8 cellular contexts compared by ENCODE assay signal in the genomic region with DNA sequence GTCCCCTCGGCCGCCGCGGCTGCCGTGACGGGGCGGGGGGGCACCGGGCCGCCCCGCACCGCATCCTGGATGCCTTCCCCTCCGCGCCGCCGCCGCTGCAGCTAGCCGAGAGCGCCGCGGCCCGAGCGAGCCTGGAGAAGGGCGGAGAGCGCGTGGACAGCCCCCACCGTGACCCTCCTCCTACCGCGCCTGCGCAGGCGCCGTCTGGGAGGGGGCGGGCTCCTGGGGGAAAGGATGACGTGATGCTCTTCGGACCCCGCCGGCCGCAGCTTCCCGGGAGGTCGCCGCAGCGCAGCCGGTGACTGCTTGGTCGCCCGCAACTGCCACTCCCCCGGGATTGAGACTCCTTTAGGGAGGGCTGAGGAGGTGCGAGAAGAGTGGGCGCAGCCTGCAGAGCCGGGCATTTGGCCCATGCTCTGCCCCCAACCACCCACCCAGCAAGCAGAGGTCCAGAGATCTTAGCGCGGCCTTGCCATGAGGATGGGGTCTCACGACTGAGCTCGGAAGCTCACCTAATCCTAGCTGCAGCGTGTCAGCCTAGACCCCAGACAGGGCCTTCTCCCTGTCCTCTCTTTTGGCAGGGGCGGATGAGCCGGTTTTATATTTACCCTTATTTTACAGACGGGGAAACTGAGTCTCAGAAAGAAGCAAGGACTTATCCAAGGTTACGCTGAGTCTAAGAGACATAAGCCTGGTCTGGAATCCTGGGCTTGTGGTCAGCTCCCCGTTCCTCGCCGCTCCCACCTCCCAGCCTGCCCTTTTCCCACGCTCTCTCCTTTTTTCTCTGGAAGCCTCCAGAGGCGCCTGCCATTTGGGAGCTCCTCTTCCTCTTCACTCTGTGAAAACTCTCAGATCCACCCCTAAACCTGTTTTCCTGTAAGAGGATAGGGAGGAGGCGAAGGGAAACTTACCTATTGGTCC. TPM values are rescaled to one million over a fixed set of nuclear protein-coding genes. Genes with fewer than 3 reads are reported as not detected.
DNase-seq lines count a peak whose midpoint lies in the region; ATAC-seq and TF ChIP-seq lines count a peak whose summit lies in the region.

TSS of gene DENND5A (minus strand) at position 140 of the 921 bp plus-strand sequence. CDS start 281 bp downstream, outside the sequence.

- H3K27me3 ChIP-seq in MM.1S (replicated peaks; ENCODE audit: insufficient read depth, low read length): peaks cover 34% of the 10 kb centered on the region
- H3K27me3 ChIP-seq in transverse colon: no peaks in the 10 kb centered on the region

- H3K9me3 ChIP-seq in MM.1S (replicated peaks; ENCODE audit: insufficient read depth, low read length): no peaks in the 10 kb centered on the region
- H3K9me3 ChIP-seq in transverse colon: no peaks in the 10 kb centered on the region

- H3K27ac ChIP-seq in MM.1S (ENCODE audit: low read length) (no peak within 1 kb of the TSS), transverse colon (peak within 1 kb of the TSS; percentile 86 to 97 (median 94))

- peaks cover 35% of the 10 kb centered on the region for H3K4me1 Mint-ChIP-seq in activated naive CD8-positive, alpha-beta T cell treated with anti-CD3 and anti-CD28 coated beads for 36 hours
- peaks cover 18% of the 10 kb centered on the region for H3K4me1 Mint-ChIP-seq in glutamatergic neuron (ENCODE audit: low read depth, unreplicated experiment)

- no peaks in the 10 kb centered on the region for H4K20me1 ChIP-seq in MM.1S (ENCODE audit: insufficient read depth, low read length)

- peak within 1 kb of the TSS; percentile 83 for H3K4me2 ChIP-seq in MM.1S (ENCODE audit: low read depth, low read length)

- H3K36me3 ChIP-seq in MM.1S (replicated peaks; ENCODE audit: insufficient read depth, low read length) (no peaks in the 10 kb centered on the region), transverse colon (no peaks in the 10 kb centered on the region)

- peaks cover 4% of the 10 kb centered on the region for H3K27me3 Mint-ChIP-seq in activated naive CD8-positive, alpha-beta T cell treated with anti-CD3 and anti-CD28 coated beads for 36 hours
- peaks cover 13% of the 10 kb centered on the region for H3K27me3 Mint-ChIP-seq in glutamatergic neuron (ENCODE audit: unreplicated experiment)

- ATAC-seq in GM21423 (IDR thresholded peaks at IDR 0.05; ENCODE audit: unreplicated experiment) (peak; percentile 49), SK-N-SH treated with all-trans-retinoic acid at 6 μM for 48 hours (peak; percentile 83), omental fat pad (ENCODE audit: low FRiP score) (peak; percentile 95)

- intact Hi-C loops in transverse colon (cut with DNase I; ENCODE audit: low total_unique reads): no loop called here

- no peak within 1 kb of the TSS for H2AFZ ChIP-seq in MM.1S (ENCODE audit: low read length)

- H3K4me1 ChIP-seq in MM.1S (ENCODE audit: low read length): peaks cover 13% of the 10 kb centered on the region
- peaks cover 3 to 21% (median 11%) of the 10 kb centered on the region in 4 donors for H3K4me1 ChIP-seq in transverse colon

- H3K4me3 Mint-ChIP-seq in activated naive CD8-positive, alpha-beta T cell treated with anti-CD3 and anti-CD28 coated beads for 36 hours: peak within 1 kb of the TSS; percentile 97
- peak within 1 kb of the TSS; percentile 94 for H3K4me3 Mint-ChIP-seq in glutamatergic neuron (ENCODE audit: unreplicated experiment)

- TF ChIP-seq EP300 in transverse colon (IDR thresholded peaks at IDR 0.05; ENCODE audit: low read depth): no peak

- peak within 1 kb of the TSS; percentile 100 for H3K27ac Mint-ChIP-seq in activated naive CD8-positive, alpha-beta T cell treated with anti-CD3 and anti-CD28 coated beads for 36 hours
- H3K27ac Mint-ChIP-seq in glutamatergic neuron (ENCODE audit: unreplicated experiment): peak within 1 kb of the TSS; percentile 91

- no peak within 1 kb of the TSS for H3K9ac ChIP-seq in MM.1S (ENCODE audit: low read length)

- H3K9me3 Mint-ChIP-seq in activated naive CD8-positive, alpha-beta T cell treated with anti-CD3 and anti-CD28 coated beads for 36 hours: no peaks in the 10 kb centered on the region
- peaks cover 12% of the 10 kb centered on the region for H3K9me3 Mint-ChIP-seq in glutamatergic neuron (ENCODE audit: unreplicated experiment)

- TF ChIP-seq POLR2A in transverse colon (IDR thresholded peaks at IDR 0.05): peak; percentile 26

- peak; percentile 89 for DNase-seq in CD1c-positive myeloid dendritic cell (ENCODE audit: extremely low spot score)
- DNase-seq in MM.1S: no peak
- DNase-seq in activated naive CD8-positive, alpha-beta T cell treated with anti-CD3 and anti-CD28 coated beads for 36 hours: peak; percentile 60
- DNase-seq in glutamatergic neuron: peak; percentile 93
- DNase-seq in omental fat pad (ENCODE audit: low spot score): peak; percentile 40
- peak; percentile 77 for DNase-seq in transverse colon

- H3K36me3 Mint-ChIP-seq in activated naive CD8-positive, alpha-beta T cell treated with anti-CD3 and anti-CD28 coated beads for 36 hours: peaks cover 5% of the 10 kb centered on the region
- H3K36me3 Mint-ChIP-seq in glutamatergic neuron (ENCODE audit: unreplicated experiment): no peaks in the 10 kb centered on the region

- in situ Hi-C loops in transverse colon (cut with MboI; ENCODE audit: low pct_ligation_motif_present in 1 of 4, low pct_unique_long_range_greater_than_20kb in 1 of 4, low sequenced_read_pairs in 3 of 4): no loop called here

- H3K4me3 ChIP-seq in MM.1S (ENCODE audit: low read length) (peak within 1 kb of the TSS; percentile 49), transverse colon (peak within 1 kb of the TSS; percentile 80 to 95 (median 86))

- H3F3A ChIP-seq in MM.1S (ENCODE audit: insufficient read depth, low read length): peaks cover 11% of the 10 kb centered on the region

- H3K9me2 ChIP-seq in MM.1S (replicated peaks; ENCODE audit: insufficient read depth, low read length): no peaks in the 10 kb centered on the region

- WGBS in transverse colon (ENCODE audit: low coverage in 1 of 2), 2 donors: 16 to 27% methylated on average over 10 to 36 of the region's 63 CpGs

- no peak for TF ChIP-seq CTCF in MM.1S (IDR thresholded peaks at IDR 0.05; ENCODE audit: low read length)
- no peak for TF ChIP-seq CTCF in glutamatergic neuron (IDR thresholded peaks at IDR 0.05; ENCODE audit: partially characterized antibody, unreplicated experiment)
- no peak for TF ChIP-seq CTCF in omental fat pad (IDR thresholded peaks at IDR 0.05)
- no peak for TF ChIP-seq CTCF in transverse colon (IDR thresholded peaks at IDR 0.05)

- H3K79me2 ChIP-seq in MM.1S (ENCODE audit: low read length): no peaks in the 10 kb centered on the region

TF ChIP-seq in SK-N-SH treated with all-trans-retinoic acid at 6 μM for 48 hours, 23 proteins besides CTCF, POLR2A, EP300 and RAD21:
- 0 out of 2 replicates have a peak, but pooled peaks have one; percentile 67 for TF ChIP-seq ZNF565 (CRISPR knock-in tag; conservative IDR thresholded peaks at IDR 0.05; ENCODE audit: low read depth)
- no peak for TF ChIP-seq ARNTL (CRISPR knock-in tag; IDR thresholded peaks at IDR 0.05; ENCODE audit: borderline replicate concordance, low read depth)
- no peak for TF ChIP-seq SNAI2 (CRISPR knock-in tag; IDR thresholded peaks at IDR 0.05)

RNA-seq across cellular contexts. Expression of gene DENND5A, which starts in this region (rescaled TPM):
- total RNA-seq in activated naive CD8-positive, alpha-beta T cell treated with anti-CD3 and anti-CD28 coated beads for 36 hours: 10 to 100 TPM; 46.5 to 50.9 TPM
- total RNA-seq in glutamatergic neuron (ENCODE audit: unreplicated experiment) (155 TPM), omental fat pad (100 to 1,000 TPM; 113 to 163 (median 121) TPM), transverse colon (100 to 1,000 TPM in 1 of 4 donors, 10 to 100 TPM in 3; 18.9 to 117 (median 22.7) TPM)
